Comparison of ENCODE assay signal across 7 cellular contexts in genomic region chr7:25082041-25082440, GRCh38. TPM values are rescaled to one million over a fixed set of nuclear protein-coding genes. Genes with fewer than 3 reads are reported as not detected.
DNase-seq lines count a peak whose midpoint lies in the region; TF ChIP-seq lines count a peak whose summit lies in the region.
"Not testable (repeated sequence)": the region's sequence is repeated elsewhere in the genome, so short reads cannot be mapped to it uniquely, and the experiment has no call there.

No MANE protein-coding gene starts in this region.

- intact Hi-C loops in activated CD4-positive, alpha-beta T cell treated with anti-CD3 and anti-CD28 coated beads, Interleukin-2, amount 10 ng/mL, durations not matched to agents 24 days and 14 days (cut with micrococcal nuclease) = not testable (repeated sequence)

- H3K4me3 Mint-ChIP-seq in activated CD4-positive, alpha-beta T cell treated with anti-CD3 and anti-CD28 coated beads, Interleukin-2, amount 10 ng/mL, durations not matched to agents 24 days and 14 days = not testable (repeated sequence)

- H3K27ac Mint-ChIP-seq in activated CD4-positive, alpha-beta T cell treated with anti-CD3 and anti-CD28 coated beads, Interleukin-2, amount 10 ng/mL, durations not matched to agents 24 days and 14 days = peak overlapping the region; percentile 5

- TF ChIP-seq RAD21 in Ishikawa (IDR thresholded peaks at IDR 0.05; ENCODE audit: low read depth) = not testable (repeated sequence)

- H3K9me3 Mint-ChIP-seq in activated CD4-positive, alpha-beta T cell treated with anti-CD3 and anti-CD28 coated beads, Interleukin-2, amount 10 ng/mL, durations not matched to agents 24 days and 14 days = not testable (repeated sequence)

- H3K36me3 Mint-ChIP-seq in activated CD4-positive, alpha-beta T cell treated with anti-CD3 and anti-CD28 coated beads, Interleukin-2, amount 10 ng/mL, durations not matched to agents 24 days and 14 days (ENCODE audit: low read depth) = not testable (repeated sequence)

- not testable (repeated sequence) for TF ChIP-seq EP300 in Ishikawa (IDR thresholded peaks at IDR 0.05; ENCODE audit: borderline replicate concordance)

- DNase-seq in DMS 273 treated with DMSO at 0.1 percent for 48 hours (lab: John Stamatoyannopoulos, UW) (peak; percentile 39), NCI-H446 treated with DMSO at 0.1 percent for 48 hours (lab: John Stamatoyannopoulos, UW) (peak; percentile 35), NCI-H82 (lab: John Stamatoyannopoulos, UW) (peak; percentile 30), RPMI7951 (ENCODE audit: low read depth) (peak; percentile 37), iPS-NIHi11 (ENCODE audit: low spot score) (peak; percentile 29)
- DNase-seq in activated CD4-positive, alpha-beta T cell treated with anti-CD3 and anti-CD28 coated beads, Interleukin-2, amount 10 ng/mL, durations not matched to agents 24 days and 14 days = not testable (repeated sequence)

- peaks cover 28% of the 10 kb centered on the region for H3K27me3 Mint-ChIP-seq in activated CD4-positive, alpha-beta T cell treated with anti-CD3 and anti-CD28 coated beads, Interleukin-2, amount 10 ng/mL, durations not matched to agents 24 days and 14 days

- H3K4me1 Mint-ChIP-seq in activated CD4-positive, alpha-beta T cell treated with anti-CD3 and anti-CD28 coated beads, Interleukin-2, amount 10 ng/mL, durations not matched to agents 24 days and 14 days = not testable (repeated sequence)

TF ChIP-seq in Ishikawa, 13 proteins besides CTCF, POLR2A, EP300 and RAD21:
- TF ChIP-seq CEBPB (IDR thresholded peaks at IDR 0.05) = peak; percentile 34; the same call in 1 of the 2 replicates

RNA-seq across cellular contexts. Expression of gene CYCS, which starts 43.0 kb away (rescaled TPM):
- total RNA-seq in RPMI7951 (2014; rRNA removed; shearing (Covaris generic)) = 148 and 195 TPM in 2 replicates
- total RNA-seq in activated CD4-positive, alpha-beta T cell treated with anti-CD3 and anti-CD28 coated beads, Interleukin-2, amount 10 ng/mL, durations not matched to agents 24 days and 14 days = 280 and 290 TPM in 2 replicates
